Comparison of ENCODE assay signal across 27 cellular contexts in genomic region chr17:8593830-8594229, GRCh38.
"Had no signal": no experiment of that assay in that cellular context is flagged by ENCODE, and none has a peak within 500 bp of the region (broad histone marks: within the 10 kb centered on the region; RNA-seq: fewer than 3 reads in every experiment).

No MANE protein-coding gene starts in this region.

- H3K36me3 ChIP-seq: colonic mucosa, esophagus muscularis mucosa, esophagus squamous epithelium, gastrocnemius medialis, gastroesophageal sphincter had no signal

- H3K9me3 ChIP-seq: colonic mucosa, esophagus muscularis mucosa, esophagus squamous epithelium, gastrocnemius medialis, gastroesophageal sphincter, heart left ventricle had no signal

- H3K4me1 ChIP-seq: colonic mucosa, esophagus squamous epithelium, foreskin keratinocyte, gastrocnemius medialis, heart right ventricle had no signal

- DNase-seq: colonic mucosa; cortex of kidney; dermis blood vessel endothelial cell; dorsolateral prefrontal cortex; effector CD4-positive, alpha-beta T cell; effector CD8-positive, alpha-beta T cell; effector memory CD4-positive, alpha-beta T cell; effector memory CD8-positive, alpha-beta T cell; endodermal cell; erythroblast; esophagus squamous epithelium; foreskin fibroblast; foreskin keratinocyte; foreskin melanocyte; gastrocnemius medialis; glutamatergic neuron; head of caudate nucleus; heart left ventricle; heart right ventricle had no signal

- H3K27ac ChIP-seq: colonic mucosa, coronary artery, dorsolateral prefrontal cortex, epithelial cell of prostate, esophagus muscularis mucosa, esophagus squamous epithelium, foreskin keratinocyte, gastrocnemius medialis, gastroesophageal sphincter, heart left ventricle, heart right ventricle had no signal

- H3K27me3 ChIP-seq: colonic mucosa, dorsolateral prefrontal cortex, esophagus muscularis mucosa, esophagus squamous epithelium, foreskin keratinocyte, gastrocnemius medialis, gastroesophageal sphincter, heart left ventricle, heart right ventricle had no signal

- ATAC-seq: effector memory CD8-positive, alpha-beta T cell; esophagus mucosa; foreskin keratinocyte; gastrocnemius medialis; gastroesophageal sphincter; heart left ventricle; heart right ventricle had no signal

- FAIRE-seq: colon, endometrium, endothelial cell of umbilical vein had no signal

- H3K4me3 ChIP-seq: colonic mucosa, coronary artery, dorsolateral prefrontal cortex, esophagus muscularis mucosa, esophagus squamous epithelium, gastrocnemius medialis, gastroesophageal sphincter, heart left ventricle, heart right ventricle had no signal
